Comparison of ENCODE assay signal across 1 cellular context in the genomic region with DNA sequence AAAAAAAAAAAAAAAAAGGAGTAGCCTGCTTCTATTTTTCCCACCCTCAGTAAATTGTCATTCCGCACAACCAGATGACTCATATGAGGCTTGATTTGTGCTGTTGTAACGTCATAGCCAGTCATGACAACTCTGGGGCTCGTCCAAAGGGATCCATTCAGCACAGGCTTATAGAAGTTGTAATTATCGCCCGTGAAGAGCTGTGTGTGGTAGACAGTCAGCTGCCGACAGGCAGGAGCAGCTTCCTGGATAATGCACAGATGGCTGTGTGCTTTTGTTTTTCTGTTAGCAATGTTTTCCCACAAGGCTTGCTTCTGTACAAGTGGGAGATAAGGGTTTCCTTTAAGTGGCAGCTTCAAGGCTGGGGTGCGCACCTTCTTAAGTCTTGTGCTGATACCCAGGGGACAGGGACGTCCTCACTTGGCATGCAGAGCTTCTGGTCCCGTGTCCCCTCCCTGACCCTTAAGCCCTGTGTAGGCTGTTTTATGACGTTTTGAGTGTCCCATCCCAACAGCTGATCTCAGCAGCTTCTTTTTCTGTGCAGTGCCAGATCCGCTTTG.
TF ChIP-seq lines count a peak whose summit lies in the region.

No MANE protein-coding gene starts in this region.

TF ChIP-seq in K562, 482 proteins besides CTCF, POLR2A, EP300 and RAD21 (continued from another document and continues in another):
- TF ChIP-seq, protein P1, sequence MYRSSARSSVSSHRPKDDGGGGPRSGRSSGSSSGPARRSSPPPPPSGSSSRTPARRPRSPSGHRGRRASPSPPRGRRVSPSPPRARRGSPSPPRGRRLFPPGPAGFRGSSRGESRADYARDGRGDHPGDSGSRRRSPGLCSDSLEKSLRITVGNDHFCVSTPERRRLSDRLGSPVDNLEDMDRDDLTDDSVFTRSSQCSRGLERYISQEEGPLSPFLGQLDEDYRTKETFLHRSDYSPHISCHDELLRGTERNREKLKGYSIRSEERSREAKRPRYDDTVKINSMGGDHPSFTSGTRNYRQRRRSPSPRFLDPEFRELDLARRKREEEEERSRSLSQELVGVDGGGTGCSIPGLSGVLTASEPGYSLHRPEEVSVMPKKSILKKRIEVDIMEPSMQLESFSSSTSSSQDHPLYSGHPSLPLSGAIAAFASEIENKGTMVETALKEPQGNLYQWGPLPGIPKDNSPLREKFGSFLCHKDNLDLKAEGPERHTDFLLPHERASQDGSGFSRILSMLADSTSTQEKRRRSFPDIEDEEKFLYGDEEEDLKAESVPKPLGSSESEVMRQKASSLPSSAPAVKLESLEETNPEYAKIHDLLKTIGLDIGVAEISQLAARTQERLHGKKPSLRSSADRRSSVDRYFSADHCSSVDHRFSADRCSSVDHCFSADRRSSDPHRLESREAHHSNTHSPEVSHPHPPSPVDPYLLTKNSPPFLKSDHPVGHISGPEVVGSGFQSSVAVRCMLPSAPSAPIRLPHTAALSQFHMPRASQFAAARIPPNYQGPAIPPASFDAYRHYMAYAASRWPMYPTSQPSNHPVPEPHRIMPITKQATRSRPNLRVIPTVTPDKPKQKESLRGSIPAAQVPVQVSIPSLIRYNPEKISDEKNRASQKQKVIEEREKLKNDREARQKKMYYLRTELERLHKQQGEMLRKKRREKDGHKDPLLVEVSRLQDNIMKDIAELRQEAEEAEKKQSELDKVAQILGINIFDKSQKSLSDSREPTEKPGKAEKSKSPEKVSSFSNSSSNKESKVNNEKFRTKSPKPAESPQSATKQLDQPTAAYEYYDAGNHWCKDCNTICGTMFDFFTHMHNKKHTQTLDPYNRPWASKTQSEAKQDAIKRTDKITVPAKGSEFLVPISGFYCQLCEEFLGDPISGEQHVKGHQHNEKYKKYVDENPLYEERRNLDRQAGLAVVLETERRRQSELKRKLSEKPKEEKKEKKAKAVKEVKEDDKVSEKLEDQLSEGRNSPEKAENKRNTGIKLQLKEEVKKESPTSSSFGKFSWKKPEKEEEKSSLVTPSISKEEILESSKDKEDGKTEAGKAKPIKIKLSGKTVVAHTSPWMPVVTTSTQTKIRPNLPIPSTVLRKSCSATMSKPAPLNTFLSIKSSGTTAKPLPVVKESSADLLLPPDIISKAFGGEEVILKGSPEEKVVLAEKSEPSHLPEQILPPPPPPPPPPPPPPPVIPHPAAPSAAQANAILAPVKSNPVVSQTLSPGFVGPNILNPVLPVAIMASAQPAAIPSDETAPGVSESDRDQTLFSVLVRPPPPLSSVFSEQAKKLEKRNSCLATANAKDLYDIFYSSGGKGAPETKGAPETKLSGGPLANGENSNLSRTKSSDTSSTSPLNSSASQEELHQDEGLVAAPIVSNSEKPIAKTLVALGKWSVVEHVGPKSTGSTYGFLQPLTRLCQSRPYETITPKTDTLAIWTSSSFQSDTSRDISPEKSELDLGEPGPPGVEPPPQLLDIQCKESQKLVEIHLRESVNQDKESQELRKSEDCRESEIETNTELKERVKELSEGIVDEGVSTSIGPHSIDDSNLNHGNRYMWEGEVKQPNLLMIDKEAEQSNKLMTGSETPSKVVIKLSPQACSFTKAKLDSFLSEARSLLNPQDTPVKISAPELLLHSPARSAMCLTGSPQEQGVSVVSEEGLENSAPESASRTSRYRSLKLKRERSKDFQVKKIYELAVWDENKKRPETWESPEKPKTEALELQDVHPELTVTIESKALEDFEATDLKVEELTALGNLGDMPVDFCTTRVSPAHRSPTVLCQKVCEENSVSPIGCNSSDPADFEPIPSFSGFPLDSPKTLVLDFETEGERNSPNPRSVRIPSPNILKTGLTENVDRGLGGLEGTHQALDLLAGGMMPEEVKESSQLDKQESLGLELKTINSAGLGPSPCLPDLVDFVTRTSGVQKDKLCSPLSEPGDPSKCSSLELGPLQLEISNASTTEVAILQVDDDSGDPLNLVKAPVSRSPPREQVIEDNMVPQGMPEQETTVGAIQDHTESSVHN (IDR thresholded peaks at IDR 0.05; ENCODE audit: borderline replicate concordance in 1 of 2, low read depth in 1 of 2) = peak in 1 of 2 experiments; percentile 77; a peak in 2 of 4 replicates
- TF ChIP-seq, protein P2, sequence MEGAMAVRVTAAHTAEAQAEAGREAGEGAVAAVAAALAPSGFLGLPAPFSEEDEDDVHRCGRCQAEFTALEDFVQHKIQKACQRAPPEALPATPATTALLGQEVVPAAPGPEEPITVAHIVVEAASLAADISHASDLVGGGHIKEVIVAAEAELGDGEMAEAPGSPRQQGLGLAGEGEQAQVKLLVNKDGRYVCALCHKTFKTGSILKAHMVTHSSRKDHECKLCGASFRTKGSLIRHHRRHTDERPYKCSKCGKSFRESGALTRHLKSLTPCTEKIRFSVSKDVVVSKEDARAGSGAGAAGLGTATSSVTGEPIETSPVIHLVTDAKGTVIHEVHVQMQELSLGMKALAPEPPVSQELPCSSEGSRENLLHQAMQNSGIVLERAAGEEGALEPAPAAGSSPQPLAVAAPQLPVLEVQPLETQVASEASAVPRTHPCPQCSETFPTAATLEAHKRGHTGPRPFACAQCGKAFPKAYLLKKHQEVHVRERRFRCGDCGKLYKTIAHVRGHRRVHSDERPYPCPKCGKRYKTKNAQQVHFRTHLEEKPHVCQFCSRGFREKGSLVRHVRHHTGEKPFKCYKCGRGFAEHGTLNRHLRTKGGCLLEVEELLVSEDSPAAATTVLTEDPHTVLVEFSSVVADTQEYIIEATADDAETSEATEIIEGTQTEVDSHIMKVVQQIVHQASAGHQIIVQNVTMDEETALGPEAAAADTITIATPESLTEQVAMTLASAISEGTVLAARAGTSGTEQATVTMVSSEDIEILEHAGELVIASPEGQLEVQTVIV (CRISPR knock-in tag; IDR thresholded peaks at IDR 0.05; ENCODE audit: borderline replicate concordance) = no peak
- no peak for TF ChIP-seq ZNF133 (CRISPR knock-in tag; IDR thresholded peaks at IDR 0.05)
- TF ChIP-seq, protein P3, sequence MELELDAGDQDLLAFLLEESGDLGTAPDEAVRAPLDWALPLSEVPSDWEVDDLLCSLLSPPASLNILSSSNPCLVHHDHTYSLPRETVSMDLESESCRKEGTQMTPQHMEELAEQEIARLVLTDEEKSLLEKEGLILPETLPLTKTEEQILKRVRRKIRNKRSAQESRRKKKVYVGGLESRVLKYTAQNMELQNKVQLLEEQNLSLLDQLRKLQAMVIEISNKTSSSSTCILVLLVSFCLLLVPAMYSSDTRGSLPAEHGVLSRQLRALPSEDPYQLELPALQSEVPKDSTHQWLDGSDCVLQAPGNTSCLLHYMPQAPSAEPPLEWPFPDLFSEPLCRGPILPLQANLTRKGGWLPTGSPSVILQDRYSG (tag; conservative IDR thresholded peaks at IDR 0.05; ENCODE audit: low read depth) = no peak
- no peak for TF ChIP-seq FOXA3 (CRISPR knock-in tag; conservative IDR thresholded peaks at IDR 0.05 in 1 of 2, IDR thresholded peaks at IDR 0.05 in 1 of 2)
- no peak for TF ChIP-seq ZNF764 (CRISPR knock-in tag; IDR thresholded peaks at IDR 0.05; ENCODE audit: low read depth)
- TF ChIP-seq SAFB (IDR thresholded peaks at IDR 0.05; ENCODE audit: borderline replicate concordance, low read depth, low read length) = no peak
- no peak for TF ChIP-seq RFX5 (IDR thresholded peaks at IDR 0.05; ENCODE audit: low read depth, low read length)
- no peak for TF ChIP-seq RCOR1 (IDR thresholded peaks at IDR 0.05; ENCODE audit: borderline replicate concordance in 1 of 2, low read depth in 2 of 2, low read length in 2 of 2)
- no peak for TF ChIP-seq SUPT5H (IDR thresholded peaks at IDR 0.05)
- TF ChIP-seq NELFE (IDR thresholded peaks at IDR 0.05; ENCODE audit: insufficient read depth, insufficient read length) = no peak
- TF ChIP-seq EHMT2 (IDR thresholded peaks at IDR 0.05) = no peak
- no peak for TF ChIP-seq ARHGAP35 (IDR thresholded peaks at IDR 0.05; ENCODE audit: partially characterized antibody)
- TF ChIP-seq, protein P4, sequence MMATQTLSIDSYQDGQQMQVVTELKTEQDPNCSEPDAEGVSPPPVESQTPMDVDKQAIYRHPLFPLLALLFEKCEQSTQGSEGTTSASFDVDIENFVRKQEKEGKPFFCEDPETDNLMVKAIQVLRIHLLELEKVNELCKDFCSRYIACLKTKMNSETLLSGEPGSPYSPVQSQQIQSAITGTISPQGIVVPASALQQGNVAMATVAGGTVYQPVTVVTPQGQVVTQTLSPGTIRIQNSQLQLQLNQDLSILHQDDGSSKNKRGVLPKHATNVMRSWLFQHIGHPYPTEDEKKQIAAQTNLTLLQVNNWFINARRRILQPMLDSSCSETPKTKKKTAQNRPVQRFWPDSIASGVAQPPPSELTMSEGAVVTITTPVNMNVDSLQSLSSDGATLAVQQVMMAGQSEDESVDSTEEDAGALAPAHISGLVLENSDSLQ (IDR thresholded peaks at IDR 0.05) = peak; percentile 47
- TF ChIP-seq SOX6 (IDR thresholded peaks at IDR 0.05) = peak; percentile 47; the same call in 1 of the 2 replicates
- no peak for TF ChIP-seq SPI1 (IDR thresholded peaks at IDR 0.05; ENCODE audit: borderline replicate concordance, low read depth, low read length)
- TF ChIP-seq CBX5 (IDR thresholded peaks at IDR 0.05; ENCODE audit: borderline replicate concordance, low read depth) = no peak
- TF ChIP-seq NFATC3 (IDR thresholded peaks at IDR 0.05) = no peak
- TF ChIP-seq ZC3H8 (IDR thresholded peaks at IDR 0.05) = no peak
- no peak for TF ChIP-seq ZNF23 (CRISPR knock-in tag; IDR thresholded peaks at IDR 0.05)
- TF ChIP-seq, protein P5, sequence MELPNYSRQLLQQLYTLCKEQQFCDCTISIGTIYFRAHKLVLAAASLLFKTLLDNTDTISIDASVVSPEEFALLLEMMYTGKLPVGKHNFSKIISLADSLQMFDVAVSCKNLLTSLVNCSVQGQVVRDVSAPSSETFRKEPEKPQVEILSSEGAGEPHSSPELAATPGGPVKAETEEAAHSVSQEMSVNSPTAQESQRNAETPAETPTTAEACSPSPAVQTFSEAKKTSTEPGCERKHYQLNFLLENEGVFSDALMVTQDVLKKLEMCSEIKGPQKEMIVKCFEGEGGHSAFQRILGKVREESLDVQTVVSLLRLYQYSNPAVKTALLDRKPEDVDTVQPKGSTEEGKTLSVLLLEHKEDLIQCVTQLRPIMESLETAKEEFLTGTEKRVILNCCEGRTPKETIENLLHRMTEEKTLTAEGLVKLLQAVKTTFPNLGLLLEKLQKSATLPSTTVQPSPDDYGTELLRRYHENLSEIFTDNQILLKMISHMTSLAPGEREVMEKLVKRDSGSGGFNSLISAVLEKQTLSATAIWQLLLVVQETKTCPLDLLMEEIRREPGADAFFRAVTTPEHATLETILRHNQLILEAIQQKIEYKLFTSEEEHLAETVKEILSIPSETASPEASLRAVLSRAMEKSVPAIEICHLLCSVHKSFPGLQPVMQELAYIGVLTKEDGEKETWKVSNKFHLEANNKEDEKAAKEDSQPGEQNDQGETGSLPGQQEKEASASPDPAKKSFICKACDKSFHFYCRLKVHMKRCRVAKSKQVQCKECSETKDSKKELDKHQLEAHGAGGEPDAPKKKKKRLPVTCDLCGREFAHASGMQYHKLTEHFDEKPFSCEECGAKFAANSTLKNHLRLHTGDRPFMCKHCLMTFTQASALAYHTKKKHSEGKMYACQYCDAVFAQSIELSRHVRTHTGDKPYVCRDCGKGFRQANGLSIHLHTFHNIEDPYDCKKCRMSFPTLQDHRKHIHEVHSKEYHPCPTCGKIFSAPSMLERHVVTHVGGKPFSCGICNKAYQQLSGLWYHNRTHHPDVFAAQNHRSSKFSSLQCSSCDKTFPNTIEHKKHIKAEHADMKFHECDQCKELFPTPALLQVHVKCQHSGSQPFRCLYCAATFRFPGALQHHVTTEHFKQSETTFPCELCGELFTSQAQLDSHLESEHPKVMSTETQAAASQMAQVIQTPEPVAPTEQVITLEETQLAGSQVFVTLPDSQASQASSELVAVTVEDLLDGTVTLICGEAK (IDR thresholded peaks at IDR 0.05) = no peak
- TF ChIP-seq, protein P5 (CRISPR knock-in tag; IDR thresholded peaks at IDR 0.05) = no peak
- no peak for TF ChIP-seq NR4A1 (CRISPR knock-in tag; IDR thresholded peaks at IDR 0.05)
- TF ChIP-seq NR4A1 (tag; IDR thresholded peaks at IDR 0.05) = no peak
- no peak for TF ChIP-seq SIN3A (IDR thresholded peaks at IDR 0.05; ENCODE audit: borderline replicate concordance in 2 of 2, control insufficient read depth in 1 of 2, low read depth in 2 of 2, low read length in 2 of 2)
- TF ChIP-seq KAT7 (CRISPR knock-in tag; IDR thresholded peaks at IDR 0.05; ENCODE audit: borderline replicate concordance) = no peak
- no peak for TF ChIP-seq RBM25 (IDR thresholded peaks at IDR 0.05; ENCODE audit: low read depth, low read length, severe bottlenecking)
- TF ChIP-seq ZBTB7A (IDR thresholded peaks at IDR 0.05; ENCODE audit: borderline replicate concordance, control insufficient read depth, low read depth, low read length) = no peak
- TF ChIP-seq, protein P6, sequence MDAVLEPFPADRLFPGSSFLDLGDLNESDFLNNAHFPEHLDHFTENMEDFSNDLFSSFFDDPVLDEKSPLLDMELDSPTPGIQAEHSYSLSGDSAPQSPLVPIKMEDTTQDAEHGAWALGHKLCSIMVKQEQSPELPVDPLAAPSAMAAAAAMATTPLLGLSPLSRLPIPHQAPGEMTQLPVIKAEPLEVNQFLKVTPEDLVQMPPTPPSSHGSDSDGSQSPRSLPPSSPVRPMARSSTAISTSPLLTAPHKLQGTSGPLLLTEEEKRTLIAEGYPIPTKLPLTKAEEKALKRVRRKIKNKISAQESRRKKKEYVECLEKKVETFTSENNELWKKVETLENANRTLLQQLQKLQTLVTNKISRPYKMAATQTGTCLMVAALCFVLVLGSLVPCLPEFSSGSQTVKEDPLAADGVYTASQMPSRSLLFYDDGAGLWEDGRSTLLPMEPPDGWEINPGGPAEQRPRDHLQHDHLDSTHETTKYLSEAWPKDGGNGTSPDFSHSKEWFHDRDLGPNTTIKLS (IDR thresholded peaks at IDR 0.05; ENCODE audit: borderline replicate concordance, low read depth) = no peak
- TF ChIP-seq PHTF2 (CRISPR knock-in tag; IDR thresholded peaks at IDR 0.05) = no peak
- TF ChIP-seq FUS (optimal IDR thresholded peaks at IDR 0.05; ENCODE audit: low read depth, low read length) = no peak
- TF ChIP-seq ZNF589 (CRISPR knock-in tag; IDR thresholded peaks at IDR 0.05; ENCODE audit: low read depth) = no peak
- TF ChIP-seq ZNF57 (CRISPR knock-in tag; IDR thresholded peaks at IDR 0.05) = no peak
- no peak for TF ChIP-seq STAT5B (CRISPR knock-in tag; IDR thresholded peaks at IDR 0.05)
